ENCODE assay signal across 33 cellular contexts in the genomic region with DNA sequence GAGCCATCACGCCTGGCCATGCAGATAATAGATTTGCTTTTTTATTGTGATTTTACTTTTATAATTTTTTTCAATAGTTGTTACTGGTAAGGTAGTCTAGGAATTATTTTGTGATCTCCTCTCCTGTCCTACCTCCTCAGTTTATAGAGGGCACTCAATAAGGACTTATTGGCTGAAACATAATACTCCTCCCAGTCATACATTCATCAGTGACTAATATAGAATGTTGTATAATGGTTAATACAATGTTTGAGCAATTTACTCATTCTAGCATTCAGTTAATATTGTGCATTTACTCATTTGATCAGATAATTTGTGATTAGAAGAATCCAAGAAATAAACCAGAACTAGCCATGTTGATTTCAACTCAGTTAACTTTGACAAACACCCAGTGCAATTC. TPM values are rescaled to one million over a fixed set of nuclear protein-coding genes. Genes with fewer than 3 reads are reported as not detected.
"Had no signal": no experiment of that assay in that cellular context is flagged by ENCODE, and none has a peak within 500 bp of the region (broad histone marks: within the 10 kb centered on the region; RNA-seq: fewer than 3 reads in every experiment).

No MANE protein-coding gene starts in this region.

- H3K36me3 ChIP-seq: adrenal gland, brain microvascular endothelial cell, breast epithelium, cardiac muscle cell had no signal

- H3K27me3 ChIP-seq: adrenal gland, body of pancreas, brain microvascular endothelial cell, breast epithelium, cardiac muscle cell had no signal

- FAIRE-seq: astrocyte, TTC549 had no signal

- H3K9me3 ChIP-seq: adrenal gland, body of pancreas, breast epithelium had no signal

- H3K4me3 ChIP-seq: adrenal gland, body of pancreas, breast epithelium, cardiac muscle cell had no signal

- DNase-seq: activated B cell treated with CpG ODN at 0.5 μM for 24 hours; activated CD4-positive, alpha-beta memory T cell treated with anti-CD3 and anti-CD28 coated beads for 36 hours; activated CD4-positive, alpha-beta T cell treated with anti-CD3 and anti-CD28 coated beads for 4 hours; activated CD4-positive, alpha-beta T cell treated with anti-CD3 and anti-CD28 coated beads, Interleukin-2, amount 10 ng/mL, durations not matched to agents 24 days and 14 days; activated CD4-positive, alpha-beta T cell treated with anti-CD3 and anti-CD28 coated beads, Interleukin-2, amount 50 U/mL, for 1 hour; activated CD4-positive, alpha-beta T cell treated with anti-CD3 and anti-CD28 coated beads, Interleukin-2, amount 50 U/mL, for 4 hours; activated CD4-positive, CD25-positive, alpha-beta regulatory T cell treated with anti-CD3 and anti-CD28 coated beads, Interleukin-2, amount 50 U/mL, for 72 hours; activated CD8-positive, alpha-beta memory T cell treated with anti-CD3 and anti-CD28 coated beads, Interleukin-2, amount 50 U/mL, for 4 hours; activated CD8-positive, alpha-beta T cell treated with anti-CD3 and anti-CD28 coated beads for 36 hours; activated effector memory CD4-positive, alpha-beta T cell treated with Interleukin-2 at 50 U/mL for 16 hours; activated gamma-delta T cell; activated naive CD4-positive, alpha-beta T cell treated with anti-CD3 and anti-CD28 coated beads for 36 hours; activated naive CD4-positive, alpha-beta T cell treated with anti-CD3 and anti-CD28 coated beads, Interleukin-2, amount 50 U/mL, for 16 hours; activated naive CD8-positive, alpha-beta T cell treated with anti-CD3 and anti-CD28 coated beads for 36 hours; activated T-cell treated with anti-CD3 and anti-CD28 coated beads, Interleukin-2, amount 50 U/mL, for 24 hours; activated T-cell treated with anti-CD3 and anti-CD28 coated beads, Interleukin-2, amount 50 U/mL, for 48 hours; adrenal gland; amniotic stem cell; aorta; body of pancreas; brain microvascular endothelial cell; caudate nucleus; cerebellar nuclear complex; T-helper 1 cell; T-helper 2 cell; T-helper 9 cell had no signal

- H3K27ac ChIP-seq: adrenal gland, body of pancreas, brain microvascular endothelial cell, breast epithelium, cardiac muscle cell had no signal

- ATAC-seq: activated CD8-positive, alpha-beta T cell treated with anti-CD3 and anti-CD28 coated beads for 36 hours; activated naive CD4-positive, alpha-beta T cell treated with anti-CD3 and anti-CD28 coated beads, Interleukin-2, amount 50 U/mL, for 72 hours; body of pancreas had no signal

- H3K4me1 ChIP-seq: adrenal gland, body of pancreas, breast epithelium had no signal

RNA-seq across cellular contexts. Expression of gene CNRIP1, which starts 41.6 kb away (rescaled TPM):
- total RNA-seq: activated B cell treated with CpG ODN at 0.5 μM for 24 hours; activated CD4-positive, alpha-beta memory T cell treated with anti-CD3 and anti-CD28 coated beads for 36 hours; activated CD4-positive, alpha-beta T cell treated with anti-CD3 and anti-CD28 coated beads, Interleukin-2, amount 10 ng/mL, durations not matched to agents 24 days and 14 days; activated CD8-positive, alpha-beta memory T cell treated with anti-CD3 and anti-CD28 coated beads for 36 hours; activated CD8-positive, alpha-beta T cell treated with anti-CD3 and anti-CD28 coated beads for 36 hours; activated naive CD4-positive, alpha-beta T cell treated with anti-CD3 and anti-CD28 coated beads for 36 hours; activated naive CD4-positive, alpha-beta T cell treated with anti-CD3 and anti-CD28 coated beads, Interleukin-2, amount 50 U/mL, for 72 hours; activated naive CD8-positive, alpha-beta T cell treated with anti-CD3 and anti-CD28 coated beads for 36 hours; activated T-helper 2 cell treated with anti-CD3 and anti-CD28 coated beads, Interferon-gamma antibody, Interleukin-2, Interleukin-4, amounts not matched to agents 10 μg/mL and 5 μg/mL and 100 μg/mL, durations not matched to agents 14 hours and 24 hours and 36 hours had no signal
